ENCODE assay signal across 9 cellular contexts in genomic region chr2:217142649-217143266, GRCh38.
DNase-seq lines count a peak whose midpoint lies in the region; ATAC-seq and TF ChIP-seq lines count a peak whose summit lies in the region.
"Had no signal": no experiment of that assay in that cellular context is flagged by ENCODE, and none has a peak within 500 bp of the region (broad histone marks: within the 10 kb centered on the region; RNA-seq: fewer than 3 reads in every experiment).

No MANE protein-coding gene starts in this region.

- CTCF ChIA-PET in activated CD4-positive, alpha-beta memory T cell treated with anti-CD3 and anti-CD28 coated beads, Interleukin-2, amount 10 ng/mL, durations not matched to agents 7 days and 5 days (lab: Charles Lee): interaction anchor here (0.7 to 1.8 kb wide), 3 partner anchors 15 to 444 kb away, joined by 3 to 8 read pairs (median 3); no protein-coding TSS in a partner anchor

- no peak for TF ChIP-seq EP300 in Ishikawa (IDR thresholded peaks at IDR 0.05; ENCODE audit: borderline replicate concordance)

- TF ChIP-seq CTCF in nephron progenitor cell (IDR thresholded peaks at IDR 0.05): peak; percentile 26

- H3K27ac Mint-ChIP-seq in activated CD4-positive, alpha-beta memory T cell treated with anti-CD3 and anti-CD28 coated beads, Interleukin-2, amount 10 ng/mL, durations not matched to agents 7 days and 5 days: no peak overlapping the region
- H3K27ac Mint-ChIP-seq in nephron progenitor cell: no peak overlapping the region
- H3K27ac Mint-ChIP-seq: memory B cell had no signal

- peak; percentile 65 for TF ChIP-seq RAD21 in Ishikawa (IDR thresholded peaks at IDR 0.05; ENCODE audit: low read depth)

- H3K27me3 Mint-ChIP-seq in activated CD4-positive, alpha-beta memory T cell treated with anti-CD3 and anti-CD28 coated beads, Interleukin-2, amount 10 ng/mL, durations not matched to agents 7 days and 5 days: peaks cover 2% of the 10 kb centered on the region
- H3K27me3 Mint-ChIP-seq in nephron progenitor cell (ENCODE audit: low read depth, poor library complexity): peaks cover 6% of the 10 kb centered on the region

- no peaks in the 10 kb centered on the region for H3K4me1 Mint-ChIP-seq in activated CD4-positive, alpha-beta memory T cell treated with anti-CD3 and anti-CD28 coated beads, Interleukin-2, amount 10 ng/mL, durations not matched to agents 7 days and 5 days
- H3K4me1 Mint-ChIP-seq in nephron progenitor cell: no peaks in the 10 kb centered on the region
- H3K4me1 Mint-ChIP-seq: memory B cell had no signal

- DNase-seq in NCI-H524 (lab: John Stamatoyannopoulos, UW) (peak; percentile 5 to 63), NCI-H524 treated with DMSO at 0.1 percent for 48 hours (lab: John Stamatoyannopoulos, UW) (no peak), nephron progenitor cell (peak; percentile 21)
- DNase-seq in activated CD4-positive, alpha-beta memory T cell treated with anti-CD3 and anti-CD28 coated beads, Interleukin-2, amount 10 ng/mL, durations not matched to agents 7 days and 5 days: peak; percentile 25

- H3K9me3 Mint-ChIP-seq in activated CD4-positive, alpha-beta memory T cell treated with anti-CD3 and anti-CD28 coated beads, Interleukin-2, amount 10 ng/mL, durations not matched to agents 7 days and 5 days: no peaks in the 10 kb centered on the region
- peaks cover 58% of the 10 kb centered on the region for H3K9me3 Mint-ChIP-seq in nephron progenitor cell

- H3K36me3 Mint-ChIP-seq in activated CD4-positive, alpha-beta memory T cell treated with anti-CD3 and anti-CD28 coated beads, Interleukin-2, amount 10 ng/mL, durations not matched to agents 7 days and 5 days (ENCODE audit: low read depth): no peaks in the 10 kb centered on the region
- peaks cover 36% of the 10 kb centered on the region for H3K36me3 Mint-ChIP-seq in nephron progenitor cell (ENCODE audit: low read depth)

- no peak overlapping the region for H3K4me3 Mint-ChIP-seq in activated CD4-positive, alpha-beta memory T cell treated with anti-CD3 and anti-CD28 coated beads, Interleukin-2, amount 10 ng/mL, durations not matched to agents 7 days and 5 days
- no peak overlapping the region for H3K4me3 Mint-ChIP-seq in nephron progenitor cell
- H3K4me3 Mint-ChIP-seq: memory B cell had no signal

- POLR2A ChIA-PET in activated CD4-positive, alpha-beta memory T cell treated with anti-CD3 and anti-CD28 coated beads, Interleukin-2, amount 10 ng/mL, durations not matched to agents 7 days and 5 days (lab: Charles Lee): no interaction called here

- ATAC-seq in HG03571 (IDR thresholded peaks at IDR 0.05; ENCODE audit: unreplicated experiment) (no peak), GM21528 (IDR thresholded peaks at IDR 0.05; ENCODE audit: low FRiP score, unreplicated experiment) (no peak)
- ATAC-seq in activated CD4-positive, CD25-positive, alpha-beta regulatory T cell treated with anti-CD3 and anti-CD28 coated beads, Interleukin-2, amount 50 U/mL, for 24 hours: no peak

TF ChIP-seq in Ishikawa, 13 proteins besides CTCF, POLR2A, EP300 and RAD21:
- TF ChIP-seq NFIC (IDR thresholded peaks at IDR 0.05) (peak; percentile 85), EGR1 (IDR thresholded peaks at IDR 0.05) (no peak), TEAD4 (IDR thresholded peaks at IDR 0.05) (peak; percentile 35; the same call in 1 of the 2 replicates)
